ENCODE assay signal across 10 cellular contexts in genomic region chr17:77426676-77427386, GRCh38.
DNase-seq lines count a peak whose midpoint lies in the region; ATAC-seq and TF ChIP-seq lines count a peak whose summit lies in the region.
"Had no signal": no experiment of that assay in that cellular context is flagged by ENCODE, and none has a peak within 500 bp of the region (broad histone marks: within the 10 kb centered on the region; RNA-seq: fewer than 3 reads in every experiment).

No MANE protein-coding gene starts in this region.

- no peak overlapping the region for H4K5ac ChIP-seq in H9 (ENCODE audit: insufficient read length, low read depth, low read length)

- H3K18ac ChIP-seq in H9 (ENCODE audit: insufficient read length, low read depth, low read length): no peak overlapping the region

- H2BK120ac ChIP-seq in H9 (ENCODE audit: low read depth, low read length, poor library complexity, severe bottlenecking): no peak overlapping the region

- no peak overlapping the region for H3K14ac ChIP-seq in H9 (ENCODE audit: insufficient read depth, low read length)

- H3K23me2 ChIP-seq in H9 (ENCODE audit: insufficient read length, low read depth, low read length, poor library complexity, severe bottlenecking): no peaks in the 10 kb centered on the region

- no peak overlapping the region for H3K23ac ChIP-seq in H9 (ENCODE audit: insufficient read length, low read depth, low read length)

- POLR2A ChIA-PET in activated CD8-positive, alpha-beta T cell treated with anti-CD3 and anti-CD28 coated beads for 36 hours (lab: Charles Lee): interaction anchor here (0.7 to 15.9 kb wide), 8 partner anchors 10 to 47 kb away, joined by 3 to 410 read pairs (median 7); no protein-coding TSS in a partner anchor

- no peak for DNase-seq in H9
- no peak for DNase-seq in activated CD8-positive, alpha-beta T cell treated with anti-CD3 and anti-CD28 coated beads for 36 hours
- DNase-seq in AG08395 (ENCODE audit: low spot score): no peak
- DNase-seq in KG1 (lab: John Stamatoyannopoulos, UW): no peak
- DNase-seq: NCI-H1092 treated with DMSO at 0.1 percent for 48 hours had no signal

- no peak overlapping the region for H4K8ac ChIP-seq in H9 (replicated peaks; ENCODE audit: insufficient read length, low read depth, low read length)

- intact Hi-C loops in activated CD8-positive, alpha-beta T cell treated with anti-CD3 and anti-CD28 coated beads for 36 hours (cut with micrococcal nuclease): no loop called here

- H3K36me3 ChIP-seq in iPS-20b (ENCODE audit: insufficient read depth, low read depth, low read length): no peaks in the 10 kb centered on the region

- peaks cover 34 to 70% of the 10 kb centered on the region in 2 experiments for H3K4me1 Mint-ChIP-seq in H9
- peaks cover 77% of the 10 kb centered on the region for H3K4me1 Mint-ChIP-seq in activated CD8-positive, alpha-beta T cell treated with anti-CD3 and anti-CD28 coated beads for 36 hours (ENCODE audit: low read depth)
- H3K4me1 Mint-ChIP-seq in stimulated activated memory B cell treated with anti-CD40 and anti-IgM and Interleukin-4, amounts not matched to agents 10 μg/mL and 1 μg/mL and 100 μg/mL, for 72 hours: peaks cover 50% of the 10 kb centered on the region

- no peak overlapping the region for H2AK5ac ChIP-seq in H9 (ENCODE audit: insufficient read length, low read length)

- no peak overlapping the region for H2BK12ac ChIP-seq in H9 (ENCODE audit: insufficient read length, low read depth, low read length)

- ATAC-seq in activated CD8-positive, alpha-beta T cell treated with anti-CD3 and anti-CD28 coated beads for 36 hours: peak; percentile 31
- ATAC-seq in stimulated activated memory B cell treated with anti-CD40 and anti-IgM and Interleukin-4, amounts not matched to agents 10 μg/mL and 1 μg/mL and 100 μg/mL, for 72 hours: no peak
- ATAC-seq in GM18861 (IDR thresholded peaks at IDR 0.05; ENCODE audit: unreplicated experiment): no peak
- no peak for ATAC-seq in GM19324 (IDR thresholded peaks at IDR 0.05; ENCODE audit: low FRiP score, unreplicated experiment)
- ATAC-seq: activated CD4-positive, CD25-positive, alpha-beta regulatory T cell treated with anti-CD3 and anti-CD28 coated beads, Interleukin-2, amount 50 U/mL, for 24 hours had no signal

- no peak overlapping the region for H3K56ac ChIP-seq in H9 (ENCODE audit: insufficient read length, low read depth, low read length)

- H4K20me1 ChIP-seq in H9 (ENCODE audit: control insufficient read depth, insufficient read depth, insufficient read length): peaks cover 2% of the 10 kb centered on the region

- no peaks in the 10 kb centered on the region for H3K9me3 ChIP-seq in H9 (ENCODE audit: control insufficient read depth, low read depth, low read length)
- H3K9me3 ChIP-seq in iPS-20b (ENCODE audit: insufficient read depth, low read depth, low read length): no peaks in the 10 kb centered on the region

- H3K4ac ChIP-seq in H9 (ENCODE audit: low read depth, low read length): no peak overlapping the region

- no peak overlapping the region for H3K27ac ChIP-seq in H9 (ENCODE audit: insufficient read length, low read depth, low read length)
- no peak overlapping the region for H3K27ac ChIP-seq in iPS-20b (ENCODE audit: low read length)

- no peaks in the 10 kb centered on the region for H3K27me3 ChIP-seq in H9 (ENCODE audit: insufficient read depth, low read length)
- H3K27me3 ChIP-seq in iPS-20b (ENCODE audit: insufficient read depth, low read length): no peaks in the 10 kb centered on the region

- no peaks in the 10 kb centered on the region for H3K79me1 ChIP-seq in H9 (ENCODE audit: insufficient read depth, low read depth, low read length, poor library complexity, severe bottlenecking)

- peak overlapping the region; percentile 70 to 95 (median 76); a peak in 6 of 7 replicates for H3K27ac Mint-ChIP-seq in H9
- peak overlapping the region; percentile 80 for H3K27ac Mint-ChIP-seq in activated CD8-positive, alpha-beta T cell treated with anti-CD3 and anti-CD28 coated beads for 36 hours
- H3K27ac Mint-ChIP-seq in stimulated activated memory B cell treated with anti-CD40 and anti-IgM and Interleukin-4, amounts not matched to agents 10 μg/mL and 1 μg/mL and 100 μg/mL, for 72 hours: peak overlapping the region; percentile 81

- CTCF ChIA-PET in activated CD8-positive, alpha-beta T cell treated with anti-CD3 and anti-CD28 coated beads for 36 hours (lab: Charles Lee): interaction anchor here (0.8 to 11.1 kb wide), 6 partner anchors 17 to 94 kb away, joined by 3 to 124 read pairs (median 51); no protein-coding TSS in a partner anchor

- H3K4me3 ChIP-seq in iPS-20b (ENCODE audit: low read length): no peak overlapping the region

- peaks cover 0 to 2% (median 0%) of the 10 kb centered on the region in 3 experiments; a peak in 2 of 7 replicates for H3K36me3 Mint-ChIP-seq in H9 (ENCODE audit: insufficient read depth in 1 of 3, low read depth in 3 of 3)
- H3K36me3 Mint-ChIP-seq in activated CD8-positive, alpha-beta T cell treated with anti-CD3 and anti-CD28 coated beads for 36 hours (ENCODE audit: low read depth): peaks cover 2% of the 10 kb centered on the region
- no peaks in the 10 kb centered on the region for H3K36me3 Mint-ChIP-seq in stimulated activated memory B cell treated with anti-CD40 and anti-IgM and Interleukin-4, amounts not matched to agents 10 μg/mL and 1 μg/mL and 100 μg/mL, for 72 hours

- no peaks in the 10 kb centered on the region for H3K9me3 Mint-ChIP-seq in H9
- H3K9me3 Mint-ChIP-seq in activated CD8-positive, alpha-beta T cell treated with anti-CD3 and anti-CD28 coated beads for 36 hours: no peaks in the 10 kb centered on the region
- no peaks in the 10 kb centered on the region for H3K9me3 Mint-ChIP-seq in stimulated activated memory B cell treated with anti-CD40 and anti-IgM and Interleukin-4, amounts not matched to agents 10 μg/mL and 1 μg/mL and 100 μg/mL, for 72 hours

- H3K27me3 Mint-ChIP-seq in H9 (ENCODE audit: low read depth): no peaks in the 10 kb centered on the region
- H3K27me3 Mint-ChIP-seq in activated CD8-positive, alpha-beta T cell treated with anti-CD3 and anti-CD28 coated beads for 36 hours: no peaks in the 10 kb centered on the region
- no peaks in the 10 kb centered on the region for H3K27me3 Mint-ChIP-seq in stimulated activated memory B cell treated with anti-CD40 and anti-IgM and Interleukin-4, amounts not matched to agents 10 μg/mL and 1 μg/mL and 100 μg/mL, for 72 hours

- H2AFZ ChIP-seq in H9 (ENCODE audit: low read length): no peak overlapping the region

- no peak overlapping the region for H3K4me3 Mint-ChIP-seq in H9
- peak overlapping the region; percentile 38 for H3K4me3 Mint-ChIP-seq in activated CD8-positive, alpha-beta T cell treated with anti-CD3 and anti-CD28 coated beads for 36 hours
- H3K4me3 Mint-ChIP-seq in stimulated activated memory B cell treated with anti-CD40 and anti-IgM and Interleukin-4, amounts not matched to agents 10 μg/mL and 1 μg/mL and 100 μg/mL, for 72 hours: no peak overlapping the region

- H4K91ac ChIP-seq in H9 (ENCODE audit: insufficient read length, low read depth, low read length): no peak overlapping the region

- H3K4me1 ChIP-seq in H9 (ENCODE audit: insufficient read depth, low read length): peaks cover 5% of the 10 kb centered on the region; the same call in 1 of the 2 replicates
- peaks cover 11% of the 10 kb centered on the region; the same call in 1 of the 2 replicates for H3K4me1 ChIP-seq in iPS-20b (ENCODE audit: insufficient read depth, low read length)

- no peak overlapping the region for H2BK15ac ChIP-seq in H9 (ENCODE audit: low read depth, low read length)

- H3K9ac ChIP-seq in H9 (ENCODE audit: extremely low read depth, insufficient read length, low read length): no peak overlapping the region
- peak overlapping the region; percentile 32 for H3K9ac ChIP-seq in iPS-20b (ENCODE audit: low read depth, low read length)

- H3K79me2 ChIP-seq in H9 (ENCODE audit: insufficient read depth, low read length): no peaks in the 10 kb centered on the region; the same call in 1 of the 2 replicates

- H3T11ph ChIP-seq in H9 (ENCODE audit: low read length): no peak overlapping the region

- no peak overlapping the region for H2BK20ac ChIP-seq in H9 (ENCODE audit: low read depth, low read length, poor library complexity, severe bottlenecking)

- no peak overlapping the region for H2BK5ac ChIP-seq in H9 (ENCODE audit: insufficient read length, low read length)

- H3K4me2 ChIP-seq in H9 (ENCODE audit: insufficient read depth, insufficient read length, low read length): no peak overlapping the region

- no peak for TF ChIP-seq CTCF in H9 (conservative IDR thresholded peaks at IDR 0.05)
- TF ChIP-seq CTCF in activated CD8-positive, alpha-beta T cell treated with anti-CD3 and anti-CD28 coated beads for 36 hours (IDR thresholded peaks at IDR 0.05): no peak

- WGBS in H9 (ENCODE audit: extremely low coverage, insufficient read length, low lambda C conversion rate): no CpG with 5 or more reads among the region's 11 CpGs
